ENCODE assay signal across 1 cellular context in genomic region chr3:160449660-160450598, GRCh38.
TF ChIP-seq lines count a peak whose summit lies in the region.

Gene TRIM59 (minus strand): TSS chr3:160449786. CDS start chr3:160439183, 10,603 bp downstream.

TF ChIP-seq in GM12878, 131 proteins besides CTCF, POLR2A, EP300 and RAD21 (continued from another document):
- TF ChIP-seq, protein P1, sequence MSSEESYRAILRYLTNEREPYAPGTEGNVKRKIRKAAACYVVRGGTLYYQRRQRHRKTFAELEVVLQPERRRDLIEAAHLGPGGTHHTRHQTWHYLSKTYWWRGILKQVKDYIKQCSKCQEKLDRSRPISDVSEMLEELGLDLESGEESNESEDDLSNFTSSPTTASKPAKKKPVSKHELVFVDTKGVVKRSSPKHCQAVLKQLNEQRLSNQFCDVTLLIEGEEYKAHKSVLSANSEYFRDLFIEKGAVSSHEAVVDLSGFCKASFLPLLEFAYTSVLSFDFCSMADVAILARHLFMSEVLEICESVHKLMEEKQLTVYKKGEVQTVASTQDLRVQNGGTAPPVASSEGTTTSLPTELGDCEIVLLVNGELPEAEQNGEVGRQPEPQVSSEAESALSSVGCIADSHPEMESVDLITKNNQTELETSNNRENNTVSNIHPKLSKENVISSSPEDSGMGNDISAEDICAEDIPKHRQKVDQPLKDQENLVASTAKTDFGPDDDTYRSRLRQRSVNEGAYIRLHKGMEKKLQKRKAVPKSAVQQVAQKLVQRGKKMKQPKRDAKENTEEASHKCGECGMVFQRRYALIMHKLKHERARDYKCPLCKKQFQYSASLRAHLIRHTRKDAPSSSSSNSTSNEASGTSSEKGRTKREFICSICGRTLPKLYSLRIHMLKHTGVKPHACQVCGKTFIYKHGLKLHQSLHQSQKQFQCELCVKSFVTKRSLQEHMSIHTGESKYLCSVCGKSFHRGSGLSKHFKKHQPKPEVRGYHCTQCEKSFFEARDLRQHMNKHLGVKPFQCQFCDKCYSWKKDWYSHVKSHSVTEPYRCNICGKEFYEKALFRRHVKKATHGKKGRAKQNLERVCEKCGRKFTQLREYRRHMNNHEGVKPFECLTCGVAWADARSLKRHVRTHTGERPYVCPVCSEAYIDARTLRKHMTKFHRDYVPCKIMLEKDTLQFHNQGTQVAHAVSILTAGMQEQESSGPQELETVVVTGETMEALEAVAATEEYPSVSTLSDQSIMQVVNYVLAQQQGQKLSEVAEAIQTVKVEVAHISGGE (CRISPR knock-in tag; IDR thresholded peaks at IDR 0.05) = no peak
- TF ChIP-seq PAX8 (IDR thresholded peaks at IDR 0.05) = no peak
- TF ChIP-seq STAT3 (IDR thresholded peaks at IDR 0.05; ENCODE audit: low read depth, low read length) = no peak
- no peak for TF ChIP-seq SIX5 (IDR thresholded peaks at IDR 0.05; ENCODE audit: low read depth, low read length, severe bottlenecking)
- peak; percentile 56 for TF ChIP-seq DPF2 (IDR thresholded peaks at IDR 0.05)
- TF ChIP-seq MXI1 (IDR thresholded peaks at IDR 0.05; ENCODE audit: low read depth, low read length) = peak; percentile 75
- peak; percentile 39; the same call in 1 of the 2 replicates for TF ChIP-seq EED (IDR thresholded peaks at IDR 0.05; ENCODE audit: low read depth)
